In the genomic region with DNA sequence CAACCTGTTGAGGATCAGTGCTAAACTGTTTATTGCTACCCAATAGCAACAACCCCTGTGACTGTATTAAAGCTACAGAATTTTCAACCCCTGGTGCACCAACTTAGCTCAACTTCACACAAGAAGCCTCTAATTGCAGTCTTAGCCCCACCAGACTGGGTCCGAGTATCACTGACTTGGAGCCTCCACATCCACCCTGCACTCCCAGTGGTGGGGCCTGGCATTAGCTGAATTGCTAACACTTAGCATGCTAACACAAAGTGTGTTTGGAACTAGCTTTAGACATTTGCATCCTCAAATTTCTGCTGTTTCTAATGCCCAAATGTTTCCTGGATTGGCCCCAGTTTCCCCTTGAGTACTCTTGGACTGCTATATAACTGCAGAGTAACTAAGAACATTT, we compare ENCODE assay signal across 1 cellular context.
TF ChIP-seq lines count a peak whose summit lies in the region.

No MANE protein-coding gene starts in this region.

TF ChIP-seq in GM12878, 131 proteins besides CTCF, POLR2A, EP300 and RAD21 (continued from another document):
- no peak for TF ChIP-seq CUX1 (IDR thresholded peaks at IDR 0.05; ENCODE audit: insufficient replicate concordance, low read depth, low read length)
- TF ChIP-seq CBX5 (IDR thresholded peaks at IDR 0.05; ENCODE audit: low read depth) = no peak
- no peak for TF ChIP-seq NR2C2 (IDR thresholded peaks at IDR 0.05; ENCODE audit: borderline replicate concordance, control insufficient read depth, insufficient read length, low read depth)
- no peak for TF ChIP-seq RUNX3 (IDR thresholded peaks at IDR 0.05; ENCODE audit: low read length)
- TF ChIP-seq POLR2AphosphoS2 (IDR thresholded peaks at IDR 0.05; ENCODE audit: low read depth, low read length) = no peak
- TF ChIP-seq STAT3 (IDR thresholded peaks at IDR 0.05; ENCODE audit: low read depth, low read length) = no peak
- no peak for TF ChIP-seq RAD51 (IDR thresholded peaks at IDR 0.05)
